15 cellular contexts compared by ENCODE assay signal in genomic region chr7:93025389-93025788, GRCh38.
A peak's percentile ranks its signal among the peaks of the same experiment; 100 is the strongest.
DNase-seq lines count a peak whose midpoint lies in the region; ATAC-seq and TF ChIP-seq lines count a peak whose summit lies in the region.
"Had no signal": no experiment of that assay in that cellular context is flagged by ENCODE, and none has a peak within 500 bp of the region (broad histone marks: within the 10 kb centered on the region; RNA-seq: fewer than 3 reads in every experiment).

No MANE protein-coding gene starts in this region.

- peaks cover 9% of the 10 kb centered on the region for H3K4me1 Mint-ChIP-seq in activated CD4-positive, alpha-beta T cell treated with anti-CD3 and anti-CD28 coated beads for 36 hours
- peaks cover 35% of the 10 kb centered on the region for H3K4me1 Mint-ChIP-seq in activated naive CD4-positive, alpha-beta T cell treated with anti-CD3 and anti-CD28 coated beads for 36 hours (ENCODE audit: low read depth)
- H3K4me1 Mint-ChIP-seq in activated T-helper 1 cell treated with anti-CD3 and anti-CD28 coated beads, Interleukin-12 subunit alpha, Interleukin-12 subunit beta, Interleukin-2, Interleukin-4 antibody, amounts not matched to agents 30 ng/mL and 10 ng/mL and 1 ng/mL, durations not matched to agents 14 hours and 24 hours and 36 hours (ENCODE audit: low read depth) = peaks cover 35% of the 10 kb centered on the region
- no peaks in the 10 kb centered on the region for H3K4me1 Mint-ChIP-seq in Caco-2 (ENCODE audit: low read depth, unreplicated experiment)

- no peak overlapping the region for H3K4me3 Mint-ChIP-seq in activated CD4-positive, alpha-beta T cell treated with anti-CD3 and anti-CD28 coated beads for 36 hours
- no peak overlapping the region for H3K4me3 Mint-ChIP-seq in activated naive CD4-positive, alpha-beta T cell treated with anti-CD3 and anti-CD28 coated beads for 36 hours
- H3K4me3 Mint-ChIP-seq in activated T-helper 1 cell treated with anti-CD3 and anti-CD28 coated beads, Interleukin-12 subunit alpha, Interleukin-12 subunit beta, Interleukin-2, Interleukin-4 antibody, amounts not matched to agents 30 ng/mL and 10 ng/mL and 1 ng/mL, durations not matched to agents 14 hours and 24 hours and 36 hours = no peak overlapping the region
- no peak overlapping the region for H3K4me3 Mint-ChIP-seq in Caco-2 (ENCODE audit: unreplicated experiment)
- H3K4me3 Mint-ChIP-seq: CD4-positive, alpha-beta T cell had no signal

- H3K27me3 ChIP-seq in Caco-2 (replicated peaks; ENCODE audit: control insufficient read depth, insufficient read depth, low read length) = no peaks in the 10 kb centered on the region

- H3K36me3 Mint-ChIP-seq in activated CD4-positive, alpha-beta T cell treated with anti-CD3 and anti-CD28 coated beads for 36 hours (ENCODE audit: low read depth) = no peaks in the 10 kb centered on the region
- no peaks in the 10 kb centered on the region for H3K36me3 Mint-ChIP-seq in activated naive CD4-positive, alpha-beta T cell treated with anti-CD3 and anti-CD28 coated beads for 36 hours (ENCODE audit: low read depth)
- peaks cover 4% of the 10 kb centered on the region for H3K36me3 Mint-ChIP-seq in activated T-helper 1 cell treated with anti-CD3 and anti-CD28 coated beads, Interleukin-12 subunit alpha, Interleukin-12 subunit beta, Interleukin-2, Interleukin-4 antibody, amounts not matched to agents 30 ng/mL and 10 ng/mL and 1 ng/mL, durations not matched to agents 14 hours and 24 hours and 36 hours (ENCODE audit: low read depth)
- H3K36me3 Mint-ChIP-seq in Caco-2 (ENCODE audit: insufficient read depth, unreplicated experiment) = peaks cover 6% of the 10 kb centered on the region

- POLR2A ChIA-PET in activated CD4-positive, alpha-beta T cell treated with anti-CD3 and anti-CD28 coated beads for 36 hours (lab: Charles Lee) = no interaction called here
- POLR2A ChIA-PET in Caco-2 (lab: Charles Lee) = no interaction called here

- H3K9me3 ChIP-seq in Caco-2 = no peaks in the 10 kb centered on the region
- H3K9me3 ChIP-seq: A549, HAP-1 had no signal

- H3K9me3 Mint-ChIP-seq in activated CD4-positive, alpha-beta T cell treated with anti-CD3 and anti-CD28 coated beads for 36 hours (ENCODE audit: low read depth) = no peaks in the 10 kb centered on the region
- H3K9me3 Mint-ChIP-seq in activated naive CD4-positive, alpha-beta T cell treated with anti-CD3 and anti-CD28 coated beads for 36 hours = peaks cover 3% of the 10 kb centered on the region
- peaks cover 9% of the 10 kb centered on the region for H3K9me3 Mint-ChIP-seq in activated T-helper 1 cell treated with anti-CD3 and anti-CD28 coated beads, Interleukin-12 subunit alpha, Interleukin-12 subunit beta, Interleukin-2, Interleukin-4 antibody, amounts not matched to agents 30 ng/mL and 10 ng/mL and 1 ng/mL, durations not matched to agents 14 hours and 24 hours and 36 hours
- no peaks in the 10 kb centered on the region for H3K9me3 Mint-ChIP-seq in Caco-2 (ENCODE audit: unreplicated experiment)
- H3K9me3 Mint-ChIP-seq: CD4-positive, alpha-beta T cell had no signal

- no peak overlapping the region for H3K4me3 ChIP-seq in Caco-2 (ENCODE audit: low read depth, low read length)
- H3K4me3 ChIP-seq: A549, GM12878, HAP-1 had no signal

- H3K27me3 Mint-ChIP-seq in activated CD4-positive, alpha-beta T cell treated with anti-CD3 and anti-CD28 coated beads for 36 hours = peaks cover 11% of the 10 kb centered on the region
- peaks cover 14% of the 10 kb centered on the region for H3K27me3 Mint-ChIP-seq in activated naive CD4-positive, alpha-beta T cell treated with anti-CD3 and anti-CD28 coated beads for 36 hours (ENCODE audit: low read depth)
- no peaks in the 10 kb centered on the region for H3K27me3 Mint-ChIP-seq in activated T-helper 1 cell treated with anti-CD3 and anti-CD28 coated beads, Interleukin-12 subunit alpha, Interleukin-12 subunit beta, Interleukin-2, Interleukin-4 antibody, amounts not matched to agents 30 ng/mL and 10 ng/mL and 1 ng/mL, durations not matched to agents 14 hours and 24 hours and 36 hours (ENCODE audit: insufficient read depth)
- no peaks in the 10 kb centered on the region for H3K27me3 Mint-ChIP-seq in Caco-2 (ENCODE audit: insufficient read depth, unreplicated experiment)

- intact Hi-C loops in activated CD4-positive, alpha-beta T cell treated with anti-CD3 and anti-CD28 coated beads for 36 hours (cut with DNase I, micrococcal nuclease) = no loop called here
- intact Hi-C loops in activated naive CD4-positive, alpha-beta T cell treated with anti-CD3 and anti-CD28 coated beads for 36 hours (cut with micrococcal nuclease) = loop anchor here (1.0 kb wide), 1 partner anchor 11 kb away; no protein-coding TSS in a partner anchor
- intact Hi-C loops in activated T-helper 1 cell treated with anti-CD3 and anti-CD28 coated beads, Interleukin-12 subunit alpha, Interleukin-12 subunit beta, Interleukin-2, Interleukin-4 antibody, amounts not matched to agents 30 ng/mL and 10 ng/mL and 1 ng/mL, durations not matched to agents 14 hours and 24 hours and 36 hours (cut with micrococcal nuclease) = no loop called here
- intact Hi-C loops in Caco-2 (cut with micrococcal nuclease; ENCODE audit: unreplicated experiment) = no loop called here

- no peaks in the 10 kb centered on the region for H3K4me1 ChIP-seq in Caco-2
- H3K4me1 ChIP-seq: A549, HAP-1 had no signal

- no peak for TF ChIP-seq CTCF in Caco-2 (IDR thresholded peaks at IDR 0.05; ENCODE audit: insufficient read depth in 1 of 2, low read depth in 1 of 2, low read length in 1 of 2, severe bottlenecking in 1 of 2, unreplicated experiment in 1 of 2)

- no peak overlapping the region for H3K27ac Mint-ChIP-seq in activated CD4-positive, alpha-beta T cell treated with anti-CD3 and anti-CD28 coated beads for 36 hours
- H3K27ac Mint-ChIP-seq in activated naive CD4-positive, alpha-beta T cell treated with anti-CD3 and anti-CD28 coated beads for 36 hours = peak overlapping the region; percentile 50
- H3K27ac Mint-ChIP-seq in activated T-helper 1 cell treated with anti-CD3 and anti-CD28 coated beads, Interleukin-12 subunit alpha, Interleukin-12 subunit beta, Interleukin-2, Interleukin-4 antibody, amounts not matched to agents 30 ng/mL and 10 ng/mL and 1 ng/mL, durations not matched to agents 14 hours and 24 hours and 36 hours = peak overlapping the region; percentile 33
- no peak overlapping the region for H3K27ac Mint-ChIP-seq in Caco-2 (ENCODE audit: unreplicated experiment)
- H3K27ac Mint-ChIP-seq: CD4-positive, alpha-beta T cell had no signal

- no TSS peak for BruUV-seq in Caco-2 (replicated peaks; lab: Mats Ljungman, UMichigan)

- CTCF ChIA-PET in activated CD4-positive, alpha-beta T cell treated with anti-CD3 and anti-CD28 coated beads for 36 hours (lab: Charles Lee) = interaction anchor here (0.8 to 1.2 kb wide), 3 partner anchors 9 to 601 kb away, joined by 3 to 5 read pairs (median 3); no protein-coding TSS in a partner anchor
- CTCF ChIA-PET in activated naive CD4-positive, alpha-beta T cell treated with anti-CD3 and anti-CD28 coated beads for 36 hours (lab: Charles Lee) = interaction anchor here (1.7 kb wide), 1 partner anchor 11 kb away, joined by 5 read pairs; no protein-coding TSS in a partner anchor
- CTCF ChIA-PET in Caco-2 (lab: Charles Lee) = no interaction called here

- ATAC-seq in activated CD4-positive, alpha-beta T cell treated with anti-CD3 and anti-CD28 coated beads for 36 hours = peak; percentile 69
- ATAC-seq: A549, GM12878 had no signal

- no peaks in the 10 kb centered on the region for H3K36me3 ChIP-seq in Caco-2 (ENCODE audit: control insufficient read depth, insufficient read depth, low read length)
- H3K36me3 ChIP-seq: HAP-1 had no signal

- no peak for DNase-seq in activated CD4-positive, alpha-beta T cell treated with anti-CD3 and anti-CD28 coated beads for 36 hours
- no peak for DNase-seq in activated CD4-positive, alpha-beta T cell treated with anti-CD3 and anti-CD28 coated beads for 1 hour
- peak; percentile 17 for DNase-seq in activated naive CD4-positive, alpha-beta T cell treated with anti-CD3 and anti-CD28 coated beads for 36 hours
- DNase-seq in activated naive CD4-positive, alpha-beta T cell treated with anti-CD3 and anti-CD28 coated beads, Interleukin-2, amount 50 U/mL, for 16 hours = no peak
- DNase-seq in activated T-helper 1 cell treated with anti-CD3 and anti-CD28 coated beads, Interleukin-12 subunit alpha, Interleukin-12 subunit beta, Interleukin-2, Interleukin-4 antibody, amounts not matched to agents 30 ng/mL and 10 ng/mL and 1 ng/mL, durations not matched to agents 14 hours and 24 hours and 36 hours (ENCODE audit: low spot score) = no peak
- DNase-seq in Caco-2 (no peak), GOT3 (lab: John Stamatoyannopoulos, UW) (no peak)
- DNase-seq: AML-193; Calu3; CD4-positive, alpha-beta T cell; DMS79 treated with DMSO at 0.1 percent for 48 hours; EL had no signal

Comparison
In these comparisons a context has a peak if more than half of its experiments do, and no peak if none do; other contexts are left out.
1. H3K27ac Mint-ChIP-seq: peak in activated naive CD4-positive, alpha-beta T cell treated with anti-CD3 and anti-CD28 coated beads for 36 hours (single experiment) and activated T-helper 1 cell treated with anti-CD3 and anti-CD28 coated beads, Interleukin-12 subunit alpha, Interleukin-12 subunit beta, Interleukin-2, Interleukin-4 antibody, amounts not matched to agents 30 ng/mL and 10 ng/mL and 1 ng/mL, durations not matched to agents 14 hours and 24 hours and 36 hours (single experiment); none in activated CD4-positive, alpha-beta T cell treated with anti-CD3 and anti-CD28 coated beads for 36 hours (single experiment) and Caco-2 (single experiment).